Comparison of ENCODE assay signal across 8 cellular contexts in genomic region chr1:234114648-234115307, GRCh38.
DNase-seq lines count a peak whose midpoint lies in the region; ATAC-seq, FAIRE-seq and TF ChIP-seq lines count a peak whose summit lies in the region.

No MANE protein-coding gene starts in this region.

- CTCF ChIA-PET in Panc1 (lab: Charles Lee): interaction anchor here (0.7 to 1.9 kb wide), 2 partner anchors 195 to 304 kb away, joined by 3 to 18 read pairs; no protein-coding TSS in a partner anchor
- CTCF ChIA-PET in K562 (lab: Yijun Ruan, JAX; ENCODE audit: low intra/inter-chr PET ratio): interaction anchor here (0.6 to 2.5 kb wide), 2 partner anchors 140 to 195 kb away, joined by 3 to 18 read pairs; no protein-coding TSS in a partner anchor

- DNase-seq in activated effector memory CD4-positive, alpha-beta T cell treated with anti-CD3 and anti-CD28 coated beads, Interleukin-2, amount 50 U/mL, for 16 hours: peak; percentile 65
- DNase-seq in activated effector memory CD4-positive, alpha-beta T cell treated with Interleukin-2 at 50 U/mL for 16 hours: no peak
- peak; percentile 27 for DNase-seq in KG1 (lab: John Stamatoyannopoulos, UW)
- DNase-seq in Panc1 (ENCODE audit: low read depth, low spot score): peak; percentile 35
- peak; percentile 35 to 57 (median 41) for DNase-seq in K562 (ENCODE audit: extremely low read depth in 1 of 4, low spot score in 3 of 4)
- DNase-seq in iris pigment epithelial cell (ENCODE audit: low read depth): peak; percentile 45
- peak; percentile 26 for DNase-seq in stimulated activated CD8-positive, alpha-beta memory T cell treated with anti-CD3 and anti-CD28 coated beads, Interleukin-4, amount 100 ng/mL, for 48 hours

- peak; percentile 65 to 73 for TF ChIP-seq RAD21 in K562 (CRISPR knock-in tag; conservative IDR thresholded peaks at IDR 0.05 in 1 of 2, IDR thresholded peaks at IDR 0.05 in 1 of 2)

- TF ChIP-seq POLR2A in K562 (conservative IDR thresholded peaks at IDR 0.05): no peak

- no peaks in the 10 kb centered on the region for H4K20me1 ChIP-seq in K562 (replicated peaks; ENCODE audit: control insufficient read depth, insufficient read depth, low read length)

- ATAC-seq in Panc1: 0 out of 2 replicates have a peak, but pooled peaks have one; percentile 30
- peak; percentile 76 for ATAC-seq in K562
- ATAC-seq in HG03139 (IDR thresholded peaks at IDR 0.05; ENCODE audit: unreplicated experiment): no peak

- H3K4me3 ChIP-seq in Panc1 (ENCODE audit: low read depth in 2 of 2, low read length in 2 of 2): peak overlapping the region in 1 of 2 experiments; percentile 30; a peak in 2 of 4 replicates
- no peak overlapping the region for H3K4me3 ChIP-seq in K562

- intact Hi-C loops in Panc1 (cut with micrococcal nuclease; ENCODE audit: unreplicated experiment): loop anchor here (2.0 to 5.0 kb wide), 3 partner anchors 196 to 213 kb away; no protein-coding TSS in a partner anchor
- intact Hi-C loops in K562 (cut with micrococcal nuclease): loop anchor here (1.0 to 10.0 kb wide), 5 partner anchors 196 to 978 kb away; no protein-coding TSS in a partner anchor

- no peaks in the 10 kb centered on the region for H3K36me3 ChIP-seq in Panc1 (ENCODE audit: control insufficient read depth, insufficient read depth, low read length)
- no peaks in the 10 kb centered on the region for H3K36me3 ChIP-seq in K562 (ENCODE audit: control insufficient read depth, insufficient read depth, low read length)

- H3K9me3 ChIP-seq in Panc1 (ENCODE audit: control insufficient read depth, insufficient read depth, low read depth, low read length) (no peaks in the 10 kb centered on the region), K562 (replicated peaks; ENCODE audit: control insufficient read depth, insufficient read depth, low read depth, low read length) (no peaks in the 10 kb centered on the region)

- H3K27ac ChIP-seq in Panc1 (ENCODE audit: low read length) (no peak overlapping the region), K562 (ENCODE audit: extremely low read depth, low read depth, low read length) (no peak overlapping the region)

- no peak for TF ChIP-seq EP300 in K562 (IDR thresholded peaks at IDR 0.05; ENCODE audit: low read length)

- no peaks in the 10 kb centered on the region for H3K9me1 ChIP-seq in K562 (ENCODE audit: control insufficient read depth, insufficient read depth, low read length)

- no peak overlapping the region for H2AFZ ChIP-seq in K562 (ENCODE audit: low read depth, low read length)

- in situ Hi-C loops in Panc1 (cut with HindIII; ENCODE audit: low pct_unique_long_range_greater_than_20kb, low sequenced_read_pairs) (no loop called here), K562 (cut with MboI) (no loop called here)

- H3K4me1 ChIP-seq in Panc1 (ENCODE audit: control insufficient read depth, insufficient read depth, low read length) (peaks cover 5% of the 10 kb centered on the region; the same call in 1 of the 2 replicates), K562 (replicated peaks in 1 of 2; ENCODE audit: control insufficient read depth in 2 of 2, insufficient read depth in 2 of 2, low read length in 2 of 2) (0 out of 5 replicates have a peak, but pooled peaks cover 0 to 3% of the 10 kb centered on the region in 2 experiments)

- BruUV-seq in Panc1 (replicated peaks; lab: Mats Ljungman, UMichigan) (no TSS peak), K562 (replicated peaks; lab: Mats Ljungman, UMichigan) (no TSS peak)

- TF ChIP-seq CTCF in Panc1 (IDR thresholded peaks at IDR 0.05) (peak; percentile 80), K562 (IDR thresholded peaks at IDR 0.05 in 2 of 3, conservative IDR thresholded peaks at IDR 0.05 in 1 of 3; ENCODE audit: insufficient read depth in 2 of 3, low read depth in 1 of 3, low read length in 3 of 3) (peak; percentile 59 to 86 (median 75))

- H3K79me2 ChIP-seq in K562 (ENCODE audit: control insufficient read depth, insufficient read depth, low read length): no peaks in the 10 kb centered on the region

- POLR2A ChIA-PET in Panc1 (lab: Charles Lee): interaction anchor here (0.5 kb wide), 1 partner anchor 252 kb away, joined by 3 read pairs; no protein-coding TSS in a partner anchor
- POLR2A ChIA-PET in K562 (lab: Yijun Ruan, JAX): no interaction called here

- WGBS in K562 (ENCODE audit: insufficient coverage, low coverage, missing lambda C conversion rate): 2% methylated on average over 11 of the region's 11 CpGs

- H3K9ac ChIP-seq in K562 (ENCODE audit: insufficient read depth in 1 of 2, low read depth in 2 of 2, low read length in 2 of 2): no peak overlapping the region

- FAIRE-seq in K562 (lab: Jason Lieb, UNC): peak; percentile 75

- no peaks in the 10 kb centered on the region for H3K27me3 ChIP-seq in Panc1 (ENCODE audit: control insufficient read depth, insufficient read depth, low read length)
- H3K27me3 ChIP-seq in K562 (ENCODE audit: control insufficient read depth in 2 of 2, insufficient read depth in 2 of 2, low read length in 2 of 2): peaks cover 7 to 22% of the 10 kb centered on the region in 2 experiments; a peak in 4 of 5 replicates

- no peak overlapping the region for H3K4me2 ChIP-seq in K562 (ENCODE audit: insufficient read depth, low read length)

TF ChIP-seq in K562, 482 proteins besides CTCF, POLR2A, EP300 and RAD21 (continues in another document):
- TF ChIP-seq ZNF449 (CRISPR knock-in tag; IDR thresholded peaks at IDR 0.05): no peak
- 0 out of 2 replicates have a peak, but pooled peaks have one; percentile 44 for TF ChIP-seq SMC3 (conservative IDR thresholded peaks at IDR 0.05; ENCODE audit: insufficient read depth, low read depth, low read length)
- no peak for TF ChIP-seq ZBTB1 (CRISPR knock-in tag; IDR thresholded peaks at IDR 0.05; ENCODE audit: borderline replicate concordance, low read depth)
- TF ChIP-seq STAG1 (CRISPR knock-in tag; IDR thresholded peaks at IDR 0.05; ENCODE audit: borderline replicate concordance): peak; percentile 11; the same call in 1 of the 2 replicates
- TF ChIP-seq ZNF239 (CRISPR knock-in tag; IDR thresholded peaks at IDR 0.05): no peak
- no peak for TF ChIP-seq DPF2 (IDR thresholded peaks at IDR 0.05)
- no peak for TF ChIP-seq DLX4 (CRISPR knock-in tag; IDR thresholded peaks at IDR 0.05)
- peak in 1 of 2 experiments; percentile 44; a peak in 1 of 4 replicates for TF ChIP-seq MAZ (CRISPR knock-in tag; conservative IDR thresholded peaks at IDR 0.05 in 1 of 2, IDR thresholded peaks at IDR 0.05 in 1 of 2)
- TF ChIP-seq ZSCAN32 (CRISPR knock-in tag; IDR thresholded peaks at IDR 0.05): no peak
- TF ChIP-seq NCOA4 (IDR thresholded peaks at IDR 0.05; ENCODE audit: partially characterized antibody): no peak
- TF ChIP-seq ZNF316 (IDR thresholded peaks at IDR 0.05): no peak
- no peak for TF ChIP-seq RBBP5 (IDR thresholded peaks at IDR 0.05; ENCODE audit: borderline replicate concordance, insufficient read depth, low read length, poor library complexity, severe bottlenecking)
- peak; percentile 26; the same call in 1 of the 2 replicates for TF ChIP-seq SPI1 (IDR thresholded peaks at IDR 0.05; ENCODE audit: borderline replicate concordance, low read depth, low read length)
- TF ChIP-seq CBFA2T2 (conservative IDR thresholded peaks at IDR 0.05): no peak
- TF ChIP-seq HDGF (IDR thresholded peaks at IDR 0.05): no peak
- TF ChIP-seq, protein P1, sequence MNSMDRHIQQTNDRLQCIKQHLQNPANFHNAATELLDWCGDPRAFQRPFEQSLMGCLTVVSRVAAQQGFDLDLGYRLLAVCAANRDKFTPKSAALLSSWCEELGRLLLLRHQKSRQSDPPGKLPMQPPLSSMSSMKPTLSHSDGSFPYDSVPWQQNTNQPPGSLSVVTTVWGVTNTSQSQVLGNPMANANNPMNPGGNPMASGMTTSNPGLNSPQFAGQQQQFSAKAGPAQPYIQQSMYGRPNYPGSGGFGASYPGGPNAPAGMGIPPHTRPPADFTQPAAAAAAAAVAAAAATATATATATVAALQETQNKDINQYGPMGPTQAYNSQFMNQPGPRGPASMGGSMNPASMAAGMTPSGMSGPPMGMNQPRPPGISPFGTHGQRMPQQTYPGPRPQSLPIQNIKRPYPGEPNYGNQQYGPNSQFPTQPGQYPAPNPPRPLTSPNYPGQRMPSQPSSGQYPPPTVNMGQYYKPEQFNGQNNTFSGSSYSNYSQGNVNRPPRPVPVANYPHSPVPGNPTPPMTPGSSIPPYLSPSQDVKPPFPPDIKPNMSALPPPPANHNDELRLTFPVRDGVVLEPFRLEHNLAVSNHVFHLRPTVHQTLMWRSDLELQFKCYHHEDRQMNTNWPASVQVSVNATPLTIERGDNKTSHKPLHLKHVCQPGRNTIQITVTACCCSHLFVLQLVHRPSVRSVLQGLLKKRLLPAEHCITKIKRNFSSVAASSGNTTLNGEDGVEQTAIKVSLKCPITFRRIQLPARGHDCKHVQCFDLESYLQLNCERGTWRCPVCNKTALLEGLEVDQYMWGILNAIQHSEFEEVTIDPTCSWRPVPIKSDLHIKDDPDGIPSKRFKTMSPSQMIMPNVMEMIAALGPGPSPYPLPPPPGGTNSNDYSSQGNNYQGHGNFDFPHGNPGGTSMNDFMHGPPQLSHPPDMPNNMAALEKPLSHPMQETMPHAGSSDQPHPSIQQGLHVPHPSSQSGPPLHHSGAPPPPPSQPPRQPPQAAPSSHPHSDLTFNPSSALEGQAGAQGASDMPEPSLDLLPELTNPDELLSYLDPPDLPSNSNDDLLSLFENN (IDR thresholded peaks at IDR 0.05; ENCODE audit: low read depth in 2 of 2, low read length in 2 of 2): no peak
- no peak for TF ChIP-seq CHCHD3 (CRISPR knock-in tag; IDR thresholded peaks at IDR 0.05)
- TF ChIP-seq XRCC4 (IDR thresholded peaks at IDR 0.05; ENCODE audit: extremely low read depth, insufficient read depth, insufficient read length): no peak
- peak; percentile 40; the same call in 1 of the 2 replicates for TF ChIP-seq CEBPB (tag; IDR thresholded peaks at IDR 0.05)
